In the genomic region with DNA sequence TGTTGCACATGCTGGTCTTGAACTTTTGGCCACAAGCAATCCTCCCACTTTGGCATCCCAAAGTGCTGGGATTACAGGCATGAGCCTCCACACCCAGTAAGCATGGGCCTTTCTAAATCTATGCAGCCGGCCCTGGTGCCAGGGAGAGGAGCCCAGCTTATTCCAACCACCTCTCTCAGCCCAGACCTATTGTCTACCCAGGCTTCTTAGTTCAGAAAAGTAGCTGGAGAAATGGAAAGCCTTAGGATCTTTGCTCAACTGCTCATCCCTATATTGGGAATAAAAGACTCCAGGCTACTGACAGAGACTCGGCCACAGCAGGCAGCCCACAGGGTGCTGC, we compare ENCODE assay signal across 16 cellular contexts. TPM values are rescaled to one million over a fixed set of nuclear protein-coding genes. Genes with fewer than 3 reads are reported as not detected.
DNase-seq lines count a peak whose midpoint lies in the region; ATAC-seq and TF ChIP-seq lines count a peak whose summit lies in the region.
"Had no signal": no experiment of that assay in that cellular context is flagged by ENCODE, and none has a peak within 500 bp of the region (broad histone marks: within the 10 kb centered on the region; RNA-seq: fewer than 3 reads in every experiment).

No MANE protein-coding gene starts in this region.

- H3K79me2 ChIP-seq in GM23338 (replicated peaks; ENCODE audit: insufficient read depth) (no peaks in the 10 kb centered on the region), osteoblast (ENCODE audit: insufficient read depth, low read length) (peaks cover 2% of the 10 kb centered on the region)

- no peak for DNase-seq in GM23338 (ENCODE audit: low spot score)
- DNase-seq in myocyte (ENCODE audit: low read depth), result peak; percentile 71
- DNase-seq in osteoblast (ENCODE audit: insufficient read length, low spot score, missing footprints), result peak; percentile 60
- DNase-seq in SHP77 (lab: John Stamatoyannopoulos, UW), result no peak
- no peak for DNase-seq in activated CD4-positive, alpha-beta T cell treated with anti-CD3 and anti-CD28 coated beads, Interleukin-2, amount 10 ng/mL, durations not matched to agents 24 days and 14 days
- no peak for DNase-seq in superior temporal gyrus (ENCODE audit: extremely low spot score)
- DNase-seq: ACHN; BE2C; C1 segment of cervical spinal cord; CD4-positive, CD25-positive, alpha-beta regulatory T cell; CD8-positive, alpha-beta memory T cell; COR-L47; GM23248; HCEC 1CT had no signal

- peak overlapping the region; percentile 0; the same call in 1 of the 2 replicates for H3K27ac Mint-ChIP-seq in GM23338
- H3K27ac Mint-ChIP-seq in dendritic cell treated with granulocyte-macrophage colony-stimulating factor and Interleukin-4, amounts not matched to agents 40 ng/mL and 50 ng/mL, for 4 days, result peak overlapping the region; percentile 23
- no peak overlapping the region for H3K27ac Mint-ChIP-seq in activated CD4-positive, alpha-beta T cell treated with anti-CD3 and anti-CD28 coated beads, Interleukin-2, amount 10 ng/mL, durations not matched to agents 24 days and 14 days

- H3K27me3 ChIP-seq in GM23338 (ENCODE audit: insufficient read depth) (no peaks in the 10 kb centered on the region), osteoblast (ENCODE audit: insufficient read depth, low read length) (no peaks in the 10 kb centered on the region)
- H3K27me3 ChIP-seq: BE2C had no signal

- peaks cover 11% of the 10 kb centered on the region for H3K27me3 Mint-ChIP-seq in GM23338 (ENCODE audit: insufficient read depth, low read depth, poor library complexity)
- H3K27me3 Mint-ChIP-seq in dendritic cell treated with granulocyte-macrophage colony-stimulating factor and Interleukin-4, amounts not matched to agents 40 ng/mL and 50 ng/mL, for 4 days, result peaks cover 15% of the 10 kb centered on the region
- peaks cover 9% of the 10 kb centered on the region for H3K27me3 Mint-ChIP-seq in activated CD4-positive, alpha-beta T cell treated with anti-CD3 and anti-CD28 coated beads, Interleukin-2, amount 10 ng/mL, durations not matched to agents 24 days and 14 days
- H3K27me3 Mint-ChIP-seq: IgD-negative memory B cell had no signal

- H3K27ac ChIP-seq in GM23338 (ENCODE audit: low read depth), result no peak overlapping the region
- H3K27ac ChIP-seq in osteoblast (ENCODE audit: low read depth, low read length), result no peak overlapping the region
- H3K27ac ChIP-seq: GM23248 had no signal

- H3K9me2 ChIP-seq in GM23338 (ENCODE audit: insufficient read depth), result no peaks in the 10 kb centered on the region

- H3K4me1 ChIP-seq in GM23338 (ENCODE audit: insufficient read depth) (no peaks in the 10 kb centered on the region), osteoblast (ENCODE audit: insufficient read depth, low read length) (peaks cover 8% of the 10 kb centered on the region)
- H3K4me1 ChIP-seq: BE2C had no signal

- no peak overlapping the region for H3K4me3 Mint-ChIP-seq in GM23338
- H3K4me3 Mint-ChIP-seq in dendritic cell treated with granulocyte-macrophage colony-stimulating factor and Interleukin-4, amounts not matched to agents 40 ng/mL and 50 ng/mL, for 4 days, result no peak overlapping the region
- no peak overlapping the region for H3K4me3 Mint-ChIP-seq in activated CD4-positive, alpha-beta T cell treated with anti-CD3 and anti-CD28 coated beads, Interleukin-2, amount 10 ng/mL, durations not matched to agents 24 days and 14 days
- H3K4me3 Mint-ChIP-seq: CD4-positive, CD25-positive, alpha-beta regulatory T cell; IgD-negative memory B cell had no signal

- H3K4me2 ChIP-seq in GM23338, result no peak overlapping the region
- H3K4me2 ChIP-seq in osteoblast (ENCODE audit: insufficient read depth, low read length), result no peak overlapping the region

- H3K36me3 Mint-ChIP-seq in GM23338 (ENCODE audit: low read depth), result no peaks in the 10 kb centered on the region; the same call in 2 of the 3 replicates
- no peaks in the 10 kb centered on the region for H3K36me3 Mint-ChIP-seq in dendritic cell treated with granulocyte-macrophage colony-stimulating factor and Interleukin-4, amounts not matched to agents 40 ng/mL and 50 ng/mL, for 4 days (ENCODE audit: low read depth)
- H3K36me3 Mint-ChIP-seq in activated CD4-positive, alpha-beta T cell treated with anti-CD3 and anti-CD28 coated beads, Interleukin-2, amount 10 ng/mL, durations not matched to agents 24 days and 14 days (ENCODE audit: low read depth), result no peaks in the 10 kb centered on the region
- H3K36me3 Mint-ChIP-seq: CD4-positive, CD25-positive, alpha-beta regulatory T cell; CD8-positive, alpha-beta memory T cell; IgD-negative memory B cell had no signal

- intact Hi-C loops in dendritic cell treated with granulocyte-macrophage colony-stimulating factor and Interleukin-4, amounts not matched to agents 40 ng/mL and 50 ng/mL, for 4 days (cut with micrococcal nuclease), result no loop called here
- intact Hi-C loops in activated CD4-positive, alpha-beta T cell treated with anti-CD3 and anti-CD28 coated beads, Interleukin-2, amount 10 ng/mL, durations not matched to agents 24 days and 14 days (cut with micrococcal nuclease), result no loop called here

- H3K36me3 ChIP-seq in GM23338 (ENCODE audit: insufficient read depth), result no peaks in the 10 kb centered on the region
- no peaks in the 10 kb centered on the region for H3K36me3 ChIP-seq in osteoblast (ENCODE audit: insufficient read depth, low read length)
- H3K36me3 ChIP-seq: BE2C had no signal

- TF ChIP-seq CTCF in GM23338 (conservative IDR thresholded peaks at IDR 0.05; ENCODE audit: low read depth in 2 of 2) (no peak), osteoblast (IDR thresholded peaks at IDR 0.05; ENCODE audit: extremely low read depth, low read depth, low read length) (no peak)

- H3F3A ChIP-seq in GM23338 (replicated peaks; ENCODE audit: low read depth), result no peaks in the 10 kb centered on the region

- peaks cover 17% of the 10 kb centered on the region for H3K4me1 Mint-ChIP-seq in GM23338
- peaks cover 35% of the 10 kb centered on the region for H3K4me1 Mint-ChIP-seq in dendritic cell treated with granulocyte-macrophage colony-stimulating factor and Interleukin-4, amounts not matched to agents 40 ng/mL and 50 ng/mL, for 4 days (ENCODE audit: low read depth)
- H3K4me1 Mint-ChIP-seq in activated CD4-positive, alpha-beta T cell treated with anti-CD3 and anti-CD28 coated beads, Interleukin-2, amount 10 ng/mL, durations not matched to agents 24 days and 14 days, result peaks cover 3% of the 10 kb centered on the region
- H3K4me1 Mint-ChIP-seq: CD4-positive, CD25-positive, alpha-beta regulatory T cell had no signal

- ATAC-seq in GM23338, result no peak

- no peak overlapping the region for H3K4me3 ChIP-seq in GM23338
- H3K4me3 ChIP-seq in osteoblast (ENCODE audit: insufficient read depth, low read length), result no peak overlapping the region
- H3K4me3 ChIP-seq: GM23248 had no signal

- H2AFZ ChIP-seq in GM23338 (no peak overlapping the region), osteoblast (ENCODE audit: low read length) (no peak overlapping the region)
- H2AFZ ChIP-seq: GM23248 had no signal

- H4K20me1 ChIP-seq in GM23338 (replicated peaks; ENCODE audit: insufficient read depth), result no peaks in the 10 kb centered on the region
- H4K20me1 ChIP-seq in osteoblast (ENCODE audit: insufficient read depth, low read length), result peaks cover 20% of the 10 kb centered on the region

- no peaks in the 10 kb centered on the region for H3K9me3 ChIP-seq in osteoblast (ENCODE audit: low read depth, low read length)
- H3K9me3 ChIP-seq: BE2C had no signal

- no peaks in the 10 kb centered on the region for H3K9me3 Mint-ChIP-seq in GM23338
- no peaks in the 10 kb centered on the region for H3K9me3 Mint-ChIP-seq in dendritic cell treated with granulocyte-macrophage colony-stimulating factor and Interleukin-4, amounts not matched to agents 40 ng/mL and 50 ng/mL, for 4 days
- no peaks in the 10 kb centered on the region for H3K9me3 Mint-ChIP-seq in activated CD4-positive, alpha-beta T cell treated with anti-CD3 and anti-CD28 coated beads, Interleukin-2, amount 10 ng/mL, durations not matched to agents 24 days and 14 days
- H3K9me3 Mint-ChIP-seq: CD4-positive, CD25-positive, alpha-beta regulatory T cell; CD8-positive, alpha-beta memory T cell; IgD-negative memory B cell had no signal

RNA-seq across cellular contexts. Expression of a gene that starts 7.8 kb away (rescaled TPM):
- 26.1 and 27.0 TPM in 2 replicates for total RNA-seq in GM23338 (2014; rRNA removed; shearing (Covaris generic))
- polyA plus RNA-seq in GM23338 (2016; fragmentation: Nextera tagmentation; extraction: Ambion mirVana), result 28.3 and 37.0 TPM in 2 replicates
- 15.7 and 16.0 TPM in 2 replicates for total RNA-seq in myocyte
- 26.3 TPM for polyA plus RNA-seq in myocyte (2012)
- total RNA-seq in osteoblast, result 12.7 and 14.4 TPM in 2 replicates
- 26.1 and 27.8 TPM in 2 replicates for total RNA-seq in activated CD4-positive, alpha-beta T cell treated with anti-CD3 and anti-CD28 coated beads, Interleukin-2, amount 10 ng/mL, durations not matched to agents 24 days and 14 days

RNA-seq across cellular contexts. Expression of a gene that starts 14.7 kb away (rescaled TPM):
- total RNA-seq in GM23338 (2014; rRNA removed; shearing (Covaris generic)), result 141 and 160 TPM in 2 replicates
- polyA plus RNA-seq in GM23338 (2016; fragmentation: Nextera tagmentation; extraction: Ambion mirVana), result 107 and 108 TPM in 2 replicates
- total RNA-seq in myocyte (12.9 and 14.2 TPM in 2 replicates), osteoblast (15.3 and 21.7 TPM in 2 replicates)
- polyA plus RNA-seq in myocyte (2012), result 14.9 TPM
- 3.2 and 4.0 TPM in 2 replicates for total RNA-seq in activated CD4-positive, alpha-beta T cell treated with anti-CD3 and anti-CD28 coated beads, Interleukin-2, amount 10 ng/mL, durations not matched to agents 24 days and 14 days

RNA-seq across cellular contexts. Expression of a gene that starts 35.6 kb away (rescaled TPM):
- 31.4 and 39.9 TPM in 2 replicates for total RNA-seq in GM23338 (2014; rRNA removed; shearing (Covaris generic))
- 52.8 and 63.9 TPM in 2 replicates for polyA plus RNA-seq in GM23338 (2016; fragmentation: Nextera tagmentation; extraction: Ambion mirVana)
- 218 and 227 TPM in 2 replicates for total RNA-seq in myocyte
- polyA plus RNA-seq in myocyte (2012), result 251 TPM
- total RNA-seq in osteoblast, result 157 and 181 TPM in 2 replicates
- 48.7 and 50.8 TPM in 2 replicates for total RNA-seq in activated CD4-positive, alpha-beta T cell treated with anti-CD3 and anti-CD28 coated beads, Interleukin-2, amount 10 ng/mL, durations not matched to agents 24 days and 14 days

RNA-seq across cellular contexts. Expression of a gene that starts 35.7 kb away (rescaled TPM):
- 7.6 and 10.9 TPM in 2 replicates for total RNA-seq in GM23338 (2014; rRNA removed; shearing (Covaris generic))
- 4.5 and 4.6 TPM in 2 replicates for polyA plus RNA-seq in GM23338 (2016; fragmentation: Nextera tagmentation; extraction: Ambion mirVana)
- total RNA-seq in myocyte (34.3 and 35.1 TPM in 2 replicates), osteoblast (4.7 and 7.1 TPM in 2 replicates)
- polyA plus RNA-seq in myocyte (2012), result 10.3 TPM
- 2.0 and 2.4 TPM in 2 replicates for total RNA-seq in activated CD4-positive, alpha-beta T cell treated with anti-CD3 and anti-CD28 coated beads, Interleukin-2, amount 10 ng/mL, durations not matched to agents 24 days and 14 days

RNA-seq across cellular contexts. Expression of a gene that starts 39.3 kb away (rescaled TPM):
- 1.0 and 7.5 TPM in 2 replicates for total RNA-seq in GM23338 (2014; rRNA removed; shearing (Covaris generic))
- polyA plus RNA-seq in GM23338 (2016; fragmentation: Nextera tagmentation; extraction: Ambion mirVana), result 0.50 TPM in 1 of 2 replicates, not detected in the other
- 5.9 and 10.2 TPM in 2 replicates for total RNA-seq in myocyte
- 2.1 TPM for polyA plus RNA-seq in myocyte (2012)
- total RNA-seq in osteoblast, result 1.2 and 1.4 TPM in 2 replicates
- total RNA-seq in activated CD4-positive, alpha-beta T cell treated with anti-CD3 and anti-CD28 coated beads, Interleukin-2, amount 10 ng/mL, durations not matched to agents 24 days and 14 days, result 0.47 and 1.8 TPM in 2 replicates
- total RNA-seq: GM23248 had no signal
- polyA plus RNA-seq: CD4-positive, CD25-positive, alpha-beta regulatory T cell; CD8-positive, alpha-beta memory T cell; GM23248; IgD-negative memory B cell had no signal

Comparison
In these comparisons a context has a peak if more than half of its experiments do, and no peak if none do; other contexts are left out.
1. DNase-seq: peak in myocyte (single experiment) and osteoblast (single experiment); none in GM23338 (single experiment), SHP77 (0 of 2), activated CD4-positive, alpha-beta T cell treated with anti-CD3 and anti-CD28 coated beads, Interleukin-2, amount 10 ng/mL, durations not matched to agents 24 days and 14 days (single experiment) and superior temporal gyrus (single experiment).